ENCODE assay signal across 2 cellular contexts in the genomic region with DNA sequence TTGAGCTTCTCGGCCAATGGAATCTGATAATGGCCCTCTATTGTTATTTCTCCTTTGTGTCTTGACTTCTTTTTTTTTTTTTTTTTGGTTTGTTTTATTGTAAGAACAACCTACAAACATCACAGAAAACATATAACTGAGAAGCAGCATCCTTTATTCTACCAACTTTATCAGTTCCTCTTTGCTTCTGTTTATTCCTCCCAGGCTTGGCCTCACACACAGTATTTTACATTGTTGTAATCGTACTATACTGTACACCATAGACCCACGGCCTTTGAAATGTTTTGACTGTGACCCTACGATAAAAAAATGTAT.
TF ChIP-seq lines count a peak whose summit lies in the region.

No MANE protein-coding gene starts in this region.

TF ChIP-seq in SK-N-SH, 30 proteins besides CTCF, POLR2A, EP300 and RAD21 (continued from another document):
- TF ChIP-seq RXRA (IDR thresholded peaks at IDR 0.05; ENCODE audit: borderline replicate concordance, low read depth) (no peak), NFIC (IDR thresholded peaks at IDR 0.05; ENCODE audit: borderline replicate concordance) (no peak)
- TF ChIP-seq, protein P1, sequence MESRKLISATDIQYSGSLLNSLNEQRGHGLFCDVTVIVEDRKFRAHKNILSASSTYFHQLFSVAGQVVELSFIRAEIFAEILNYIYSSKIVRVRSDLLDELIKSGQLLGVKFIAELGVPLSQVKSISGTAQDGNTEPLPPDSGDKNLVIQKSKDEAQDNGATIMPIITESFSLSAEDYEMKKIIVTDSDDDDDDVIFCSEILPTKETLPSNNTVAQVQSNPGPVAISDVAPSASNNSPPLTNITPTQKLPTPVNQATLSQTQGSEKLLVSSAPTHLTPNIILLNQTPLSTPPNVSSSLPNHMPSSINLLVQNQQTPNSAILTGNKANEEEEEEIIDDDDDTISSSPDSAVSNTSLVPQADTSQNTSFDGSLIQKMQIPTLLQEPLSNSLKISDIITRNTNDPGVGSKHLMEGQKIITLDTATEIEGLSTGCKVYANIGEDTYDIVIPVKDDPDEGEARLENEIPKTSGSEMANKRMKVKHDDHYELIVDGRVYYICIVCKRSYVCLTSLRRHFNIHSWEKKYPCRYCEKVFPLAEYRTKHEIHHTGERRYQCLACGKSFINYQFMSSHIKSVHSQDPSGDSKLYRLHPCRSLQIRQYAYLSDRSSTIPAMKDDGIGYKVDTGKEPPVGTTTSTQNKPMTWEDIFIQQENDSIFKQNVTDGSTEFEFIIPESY (IDR thresholded peaks at IDR 0.05; ENCODE audit: borderline replicate concordance, low read depth), result no peak
TF ChIP-seq in SK-N-SH: peak in this region for 0.

TF ChIP-seq in SK-N-SH treated with all-trans-retinoic acid at 6 μM for 48 hours, 23 proteins besides CTCF, POLR2A, EP300 and RAD21 (continued from another document):
- TF ChIP-seq, protein P2, sequence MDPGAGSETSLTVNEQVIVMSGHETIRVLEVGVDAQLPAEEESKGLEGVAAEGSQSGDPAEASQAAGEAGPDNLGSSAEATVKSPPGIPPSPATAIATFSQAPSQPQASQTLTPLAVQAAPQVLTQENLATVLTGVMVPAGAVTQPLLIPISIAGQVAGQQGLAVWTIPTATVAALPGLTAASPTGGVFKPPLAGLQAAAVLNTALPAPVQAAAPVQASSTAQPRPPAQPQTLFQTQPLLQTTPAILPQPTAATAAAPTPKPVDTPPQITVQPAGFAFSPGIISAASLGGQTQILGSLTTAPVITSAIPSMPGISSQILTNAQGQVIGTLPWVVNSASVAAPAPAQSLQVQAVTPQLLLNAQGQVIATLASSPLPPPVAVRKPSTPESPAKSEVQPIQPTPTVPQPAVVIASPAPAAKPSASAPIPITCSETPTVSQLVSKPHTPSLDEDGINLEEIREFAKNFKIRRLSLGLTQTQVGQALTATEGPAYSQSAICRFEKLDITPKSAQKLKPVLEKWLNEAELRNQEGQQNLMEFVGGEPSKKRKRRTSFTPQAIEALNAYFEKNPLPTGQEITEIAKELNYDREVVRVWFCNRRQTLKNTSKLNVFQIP (CRISPR knock-in tag; IDR thresholded peaks at IDR 0.05; ENCODE audit: borderline replicate concordance, low read depth), result no peak
- no peak for TF ChIP-seq SNAI2 (CRISPR knock-in tag; IDR thresholded peaks at IDR 0.05)
- no peak for TF ChIP-seq TOX (CRISPR knock-in tag; IDR thresholded peaks at IDR 0.05; ENCODE audit: borderline replicate concordance)
- no peak for TF ChIP-seq ZC3H10 (CRISPR knock-in tag; IDR thresholded peaks at IDR 0.05)
